8 cellular contexts compared by ENCODE assay signal in the genomic region with DNA sequence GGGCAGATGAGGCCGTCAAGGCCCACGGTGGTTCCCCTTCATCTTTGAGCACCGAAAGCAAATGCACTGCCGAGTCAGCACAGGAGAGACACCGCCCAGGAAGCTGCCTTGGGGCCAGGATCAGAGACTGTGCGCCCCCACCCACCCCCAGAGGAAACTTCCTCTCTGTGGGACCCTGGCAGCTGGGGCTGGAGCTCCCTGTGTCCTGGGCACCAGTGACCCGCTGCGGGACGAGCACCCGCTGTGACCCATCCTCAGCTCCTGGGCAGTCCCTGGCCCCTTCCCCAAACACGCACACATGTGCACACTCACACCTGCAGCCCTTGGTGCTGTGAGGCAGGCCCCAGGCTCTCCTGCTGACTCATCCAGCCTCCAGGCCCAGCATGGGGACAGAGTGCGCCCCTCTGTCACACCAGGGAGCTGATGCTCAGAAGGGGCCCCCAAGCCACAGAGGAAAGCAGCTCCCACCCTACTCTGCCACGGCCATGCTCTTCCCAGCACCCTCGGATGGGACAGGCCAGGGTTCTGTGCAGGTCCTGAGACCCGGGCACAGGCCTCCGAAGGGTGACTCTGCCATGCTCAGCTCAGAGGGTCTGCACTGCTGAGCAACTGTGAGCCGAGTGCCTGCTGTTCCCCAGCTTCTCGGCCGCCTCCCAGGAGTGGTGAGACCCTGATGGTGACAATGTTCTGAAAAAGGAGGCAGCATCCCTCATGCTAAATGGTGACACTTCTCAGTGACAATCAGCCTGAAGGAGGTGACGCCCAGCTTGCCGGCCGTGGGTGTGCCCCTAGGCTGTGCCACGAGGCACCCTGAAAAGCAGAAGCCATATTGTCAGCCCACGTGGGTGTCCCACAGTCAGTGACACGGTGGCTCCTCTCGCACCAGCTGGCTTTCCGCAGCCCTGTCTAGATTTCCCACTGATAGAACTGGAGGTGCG. TPM values are rescaled to one million over a fixed set of nuclear protein-coding genes. Genes with fewer than 3 reads are reported as not detected.
A peak's percentile ranks its signal among the peaks of the same experiment; 100 is the strongest.
DNase-seq lines count a peak whose midpoint lies in the region; ATAC-seq, FAIRE-seq and TF ChIP-seq lines count a peak whose summit lies in the region.

No MANE protein-coding gene starts in this region.

- TF ChIP-seq CTCF in K562 (IDR thresholded peaks at IDR 0.05 in 2 of 3, conservative IDR thresholded peaks at IDR 0.05 in 1 of 3; ENCODE audit: insufficient read depth in 2 of 3, low read depth in 1 of 3, low read length in 3 of 3) (0 out of 6 replicates have a peak, but pooled peaks of 2 of the 3 experiments have one; percentile 6 to 11), sigmoid colon (IDR thresholded peaks at IDR 0.05) (no peak), gastrocnemius medialis (IDR thresholded peaks at IDR 0.05 in 4 of 5, conservative IDR thresholded peaks at IDR 0.05 in 1 of 5) (no peak)

- ATAC-seq in GM19351 (IDR thresholded peaks at IDR 0.05; ENCODE audit: unreplicated experiment) (peak; percentile 36), K562 (peak; percentile 56), gastrocnemius medialis (no peak)

- peak overlapping the region; percentile 93 for H3K27ac ChIP-seq in K562 (ENCODE audit: extremely low read depth, low read depth, low read length)
- peak overlapping the region; percentile 89 to 100 (median 96) for H3K27ac ChIP-seq in sigmoid colon
- no peak overlapping the region for H3K27ac ChIP-seq in gastrocnemius medialis

- in situ Hi-C loops in K562 (cut with MboI) = no loop called here
- in situ Hi-C loops in gastrocnemius medialis (cut with MboI; ENCODE audit: low sequenced_read_pairs in 4 of 4) = no loop called here

- intact Hi-C loops in K562 (cut with micrococcal nuclease) (no loop called here), sigmoid colon (cut with DNase I) (no loop called here), gastrocnemius medialis (cut with DNase I; ENCODE audit: low total_unique reads) (no loop called here)

- CTCF ChIA-PET in K562 (lab: Yijun Ruan, JAX; ENCODE audit: low intra/inter-chr PET ratio) = interaction anchor here (2.5 kb wide), 1 partner anchor 44 kb away, joined by 11 read pairs; no protein-coding TSS in a partner anchor

- H3K27me3 ChIP-seq in K562 (ENCODE audit: control insufficient read depth in 2 of 2, insufficient read depth in 2 of 2, low read length in 2 of 2) = no peaks in the 10 kb centered on the region
- no peaks in the 10 kb centered on the region for H3K27me3 ChIP-seq in sigmoid colon
- H3K27me3 ChIP-seq in gastrocnemius medialis = peaks cover 5 to 14% (median 10%) of the 10 kb centered on the region in 3 donors

- peak overlapping the region; percentile 88 for H3K4me3 Mint-ChIP-seq in T-helper 1 cell treated with Interleukin-12 subunit alpha and Interleukin-12 subunit beta and Interleukin-4 antibody, amounts not matched to agents 30 μg/mL and 1 μg/mL, for 36 hours

- no peaks in the 10 kb centered on the region for H3K9me3 Mint-ChIP-seq in T-helper 1 cell treated with Interleukin-12 subunit alpha and Interleukin-12 subunit beta and Interleukin-4 antibody, amounts not matched to agents 30 μg/mL and 1 μg/mL, for 36 hours

- peaks cover 93% of the 10 kb centered on the region for H3K79me2 ChIP-seq in K562 (ENCODE audit: control insufficient read depth, insufficient read depth, low read length)

- peaks cover 43 to 93% of the 10 kb centered on the region in 2 experiments for H3K4me1 ChIP-seq in K562 (replicated peaks in 1 of 2; ENCODE audit: control insufficient read depth in 2 of 2, insufficient read depth in 2 of 2, low read length in 2 of 2)
- peaks cover 0 to 83% (median 78%) of the 10 kb centered on the region in 4 donors for H3K4me1 ChIP-seq in sigmoid colon
- peaks cover 9 to 18% of the 10 kb centered on the region in 2 donors for H3K4me1 ChIP-seq in gastrocnemius medialis

- DNase-seq in K562 (ENCODE audit: extremely low read depth in 1 of 4, low spot score in 3 of 4) = peak in 3 of 4 experiments; percentile 50 to 86 (median 73)
- no peak for DNase-seq in sigmoid colon
- no peak for DNase-seq in gastrocnemius medialis
- no peak for DNase-seq in AG08396 (ENCODE audit: low spot score)
- DNase-seq in cortex of kidney (lab: John Stamatoyannopoulos, UW) = no peak
- no peak for DNase-seq in amniotic stem cell (lab: John Stamatoyannopoulos, UW)

- H3K27ac Mint-ChIP-seq in T-helper 1 cell treated with Interleukin-12 subunit alpha and Interleukin-12 subunit beta and Interleukin-4 antibody, amounts not matched to agents 30 μg/mL and 1 μg/mL, for 36 hours = peak overlapping the region; percentile 87

- H3K4me3 ChIP-seq in K562 (peak overlapping the region; percentile 70), sigmoid colon (peak overlapping the region in 1 of 4 donors; percentile 78), gastrocnemius medialis (no peak overlapping the region)

- TF ChIP-seq EP300 in K562 (IDR thresholded peaks at IDR 0.05; ENCODE audit: low read length) (no peak), sigmoid colon (IDR thresholded peaks at IDR 0.05) (no peak)

- H3K4me1 Mint-ChIP-seq in T-helper 1 cell treated with Interleukin-12 subunit alpha and Interleukin-12 subunit beta and Interleukin-4 antibody, amounts not matched to agents 30 μg/mL and 1 μg/mL, for 36 hours (ENCODE audit: low read depth) = peaks cover 38% of the 10 kb centered on the region

- POLR2A ChIA-PET in K562 (lab: Yijun Ruan, JAX) = interaction anchor here (0.5 to 7.0 kb wide), 19 partner anchors 9 to 1209 kb away, joined by 3 to 124 read pairs (median 4); a partner anchor contains a TSS

- H2AFZ ChIP-seq in K562 (ENCODE audit: low read depth, low read length) = peak overlapping the region; percentile 3; the same call in 1 of the 2 replicates

- BruUV-seq in K562 (replicated peaks; lab: Mats Ljungman, UMichigan) = no TSS peak

- H3K9me1 ChIP-seq in K562 (ENCODE audit: control insufficient read depth, insufficient read depth, low read length) = peaks cover 5% of the 10 kb centered on the region

- peaks cover 29% of the 10 kb centered on the region; the same call in 1 of the 2 replicates for H4K20me1 ChIP-seq in K562 (replicated peaks; ENCODE audit: control insufficient read depth, insufficient read depth, low read length)

- H3K27me3 Mint-ChIP-seq in T-helper 1 cell treated with Interleukin-12 subunit alpha and Interleukin-12 subunit beta and Interleukin-4 antibody, amounts not matched to agents 30 μg/mL and 1 μg/mL, for 36 hours (ENCODE audit: low read depth) = no peaks in the 10 kb centered on the region

- TF ChIP-seq RAD21 in K562 (CRISPR knock-in tag; conservative IDR thresholded peaks at IDR 0.05 in 1 of 2, IDR thresholded peaks at IDR 0.05 in 1 of 2) = peak in 1 of 2 experiments; percentile 20; a peak in 1 of 4 replicates

- WGBS in K562 (ENCODE audit: insufficient coverage, low coverage, missing lambda C conversion rate) = 4% methylated on average over 28 of the region's 28 CpGs
- WGBS in sigmoid colon, 2 donors = 49 to 76% methylated on average over 28 of the region's 28 CpGs

- peak; percentile 83 for FAIRE-seq in K562 (lab: Jason Lieb, UNC)

- H3K36me3 ChIP-seq in K562 (ENCODE audit: control insufficient read depth, insufficient read depth, low read length) (peaks cover 52% of the 10 kb centered on the region), sigmoid colon (no peaks in the 10 kb centered on the region), gastrocnemius medialis (no peaks in the 10 kb centered on the region)

- peak overlapping the region; percentile 78 for H3K4me2 ChIP-seq in K562 (ENCODE audit: insufficient read depth, low read length)

- no peaks in the 10 kb centered on the region for H3K9me3 ChIP-seq in K562 (replicated peaks; ENCODE audit: control insufficient read depth, insufficient read depth, low read depth, low read length)
- no peaks in the 10 kb centered on the region for H3K9me3 ChIP-seq in sigmoid colon
- no peaks in the 10 kb centered on the region for H3K9me3 ChIP-seq in gastrocnemius medialis

- peak; percentile 60 for TF ChIP-seq POLR2A in K562 (conservative IDR thresholded peaks at IDR 0.05)
- TF ChIP-seq POLR2A in sigmoid colon (IDR thresholded peaks at IDR 0.05) = no peak
- no peak for TF ChIP-seq POLR2A in gastrocnemius medialis (IDR thresholded peaks at IDR 0.05)

- H3K9ac ChIP-seq in K562 (ENCODE audit: insufficient read depth in 1 of 2, low read depth in 2 of 2, low read length in 2 of 2) = peak overlapping the region; percentile 90 to 99

- peaks cover 2% of the 10 kb centered on the region for H3K36me3 Mint-ChIP-seq in T-helper 1 cell treated with Interleukin-12 subunit alpha and Interleukin-12 subunit beta and Interleukin-4 antibody, amounts not matched to agents 30 μg/mL and 1 μg/mL, for 36 hours (ENCODE audit: low read depth)

RNA-seq across cellular contexts. Expression of a gene that starts 3.6 kb away (rescaled TPM):
- total RNA-seq in K562 (2011; cell fraction: chromatin; rRNA removed; ENCODE audit: low replicate concordance) = 759 and 2,233 TPM in 2 replicates
- total RNA-seq in K562 (2011; cell fraction: nucleolus; rRNA removed) = 1,565 and 1,591 TPM in 2 replicates
- 1,027 and 1,219 TPM in 2 replicates for total RNA-seq in K562 (2011; cell fraction: nucleoplasm; rRNA removed)
- 213 and 305 TPM in 2 replicates for total RNA-seq in K562 (2014; rRNA removed)
- total RNA-seq in K562 (2014; rRNA removed; fragmentation: Illumina TruSeq; extraction: Trizol) = 44.5 and 45.2 TPM in 2 replicates
- 97.9 and 113 TPM in 2 replicates for total RNA-seq in K562 (2015; rRNA removed; fragmentation: Illumina TruSeq; extraction: Trizol)
- total RNA-seq in K562 (2021) = 354 and 432 TPM in 2 replicates
- polyA plus RNA-seq in K562 (2011; rRNA removed) = 131 and 170 TPM in 2 replicates
- 143 and 281 TPM in 2 replicates for polyA plus RNA-seq in K562 (2011; cell fraction: cytosol; rRNA removed)
- polyA plus RNA-seq in K562 (2011; cell fraction: nucleus; rRNA removed) = 1,334 and 2,777 TPM in 2 replicates
- polyA plus RNA-seq in K562 (2012) = 266 and 440 TPM in 2 replicates
- 146 and 201 TPM in 2 replicates for polyA plus RNA-seq in K562 (2014; fragmentation: Illumina TruSeq; extraction: Trizol)
- polyA plus RNA-seq in K562 (2014; fragmentation: Nextera tagmentation; extraction: Ambion mirVana) = 1 to 10 TPM; 3.6 to 9.6 TPM
- polyA plus RNA-seq in K562 (2014; rRNA removed) = 319 and 383 TPM in 2 replicates
- polyA minus RNA-seq in K562 (2011; rRNA and poly(A)+ RNA removed) = 56.6 and 97.2 TPM in 2 replicates
- polyA minus RNA-seq in K562 (2011; cell fraction: cytosol; rRNA and poly(A)+ RNA removed) = 155 and 200 TPM in 2 replicates
- polyA minus RNA-seq in K562 (2011; cell fraction: nucleus; rRNA and poly(A)+ RNA removed) = 321 and 450 TPM in 2 replicates
- total RNA-seq in sigmoid colon = 100 to 1,000 TPM in 3 of 4 donors, 10 to 100 TPM in 1; 97.4 to 242 (median 158) TPM
- 100 to 1,000 TPM in 1 of 3 donors, 10 to 100 TPM in 2; 18.0 to 169 (median 29.4) TPM for polyA plus RNA-seq in sigmoid colon
- total RNA-seq in gastrocnemius medialis = 10 to 100 TPM in 3 of 4 donors, 1 to 10 TPM in 1; 9.0 to 37.0 (median 16.5) TPM

RNA-seq across cellular contexts. Expression of a gene that starts 22.2 kb away (rescaled TPM):
- 14.1 and 55.6 TPM in 2 replicates for total RNA-seq in K562 (2011; cell fraction: chromatin; rRNA removed; ENCODE audit: low replicate concordance)
- 67.5 and 87.8 TPM in 2 replicates for total RNA-seq in K562 (2011; cell fraction: nucleolus; rRNA removed)
- 29.4 and 38.8 TPM in 2 replicates for total RNA-seq in K562 (2011; cell fraction: nucleoplasm; rRNA removed)
- total RNA-seq in K562 (2014; rRNA removed) (114 and 119 TPM in 2 replicates), K562 (2014; rRNA removed; fragmentation: Illumina TruSeq; extraction: Trizol) (3.4 and 4.4 TPM in 2 replicates), K562 (2015; rRNA removed; fragmentation: Illumina TruSeq; extraction: Trizol) (14.4 and 17.9 TPM in 2 replicates), K562 (2021) (173 and 178 TPM in 2 replicates), sigmoid colon (1 to 10 TPM in 1 of 4 donors, under 1 TPM in 2, not detected in 1; 0.71 to 3.0 (median 0.81) TPM), gastrocnemius medialis (1 to 10 TPM in 1 of 4 donors, under 1 TPM in 2, not detected in 1; 0.31 to 2.5 (median 0.42) TPM)
- polyA plus RNA-seq in K562 (2011; rRNA removed) (14.2 and 29.4 TPM in 2 replicates), K562 (2014; fragmentation: Illumina TruSeq; extraction: Trizol) (9.3 and 47.1 TPM in 2 replicates), K562 (2014; fragmentation: Nextera tagmentation; extraction: Ambion mirVana) (1 to 10 TPM in 1 of 2 experiments, under 1 TPM in 1; 0.92 to 1.6 TPM), K562 (2014; rRNA removed) (53.6 and 65.8 TPM in 2 replicates), sigmoid colon (10 to 100 TPM in 1 of 3 donors, 1 to 10 TPM in 2; 3.6 to 17.4 (median 6.9) TPM)
- polyA plus RNA-seq in K562 (2011; cell fraction: cytosol; rRNA removed) = 48.5 and 101 TPM in 2 replicates
- polyA plus RNA-seq in K562 (2011; cell fraction: nucleus; rRNA removed) = 38.4 and 58.3 TPM in 2 replicates
- 68.4 and 200 TPM in 2 replicates for polyA plus RNA-seq in K562 (2012)
- polyA minus RNA-seq in K562 (2011; rRNA and poly(A)+ RNA removed) = 9.8 and 10.4 TPM in 2 replicates
- polyA minus RNA-seq in K562 (2011; cell fraction: cytosol; rRNA and poly(A)+ RNA removed) = 102 and 178 TPM in 2 replicates
- polyA minus RNA-seq in K562 (2011; cell fraction: nucleus; rRNA and poly(A)+ RNA removed) = 25.2 and 25.9 TPM in 2 replicates

RNA-seq across cellular contexts. Expression of a gene that starts 30.3 kb away (rescaled TPM):
- 35.4 and 135 TPM in 2 replicates for total RNA-seq in K562 (2011; cell fraction: chromatin; rRNA removed; ENCODE audit: low replicate concordance)
- 138 and 183 TPM in 2 replicates for total RNA-seq in K562 (2011; cell fraction: nucleolus; rRNA removed)
- total RNA-seq in K562 (2011; cell fraction: nucleoplasm; rRNA removed) = 82.7 and 89.3 TPM in 2 replicates
- total RNA-seq in K562 (2014; rRNA removed) = 409 and 555 TPM in 2 replicates
- 86.2 and 129 TPM in 2 replicates for total RNA-seq in K562 (2014; rRNA removed; fragmentation: Illumina TruSeq; extraction: Trizol)
- 213 and 224 TPM in 2 replicates for total RNA-seq in K562 (2015; rRNA removed; fragmentation: Illumina TruSeq; extraction: Trizol)
- 340 and 359 TPM in 2 replicates for total RNA-seq in K562 (2021)
- 146 and 234 TPM in 2 replicates for polyA plus RNA-seq in K562 (2011; rRNA removed)
- 130 and 287 TPM in 2 replicates for polyA plus RNA-seq in K562 (2011; cell fraction: cytosol; rRNA removed)
- 161 and 192 TPM in 2 replicates for polyA plus RNA-seq in K562 (2011; cell fraction: nucleus; rRNA removed)
- polyA plus RNA-seq in K562 (2012) = 290 and 337 TPM in 2 replicates
- 94.4 and 200 TPM in 2 replicates for polyA plus RNA-seq in K562 (2014; fragmentation: Illumina TruSeq; extraction: Trizol)
- polyA plus RNA-seq in K562 (2014; fragmentation: Nextera tagmentation; extraction: Ambion mirVana) = 100 to 1,000 TPM in 1 of 2 experiments, 10 to 100 TPM in 1; 41.7 to 116 TPM
- polyA plus RNA-seq in K562 (2014; rRNA removed) = 354 and 422 TPM in 2 replicates
- 17.6 and 29.0 TPM in 2 replicates for polyA minus RNA-seq in K562 (2011; rRNA and poly(A)+ RNA removed)
- polyA minus RNA-seq in K562 (2011; cell fraction: cytosol; rRNA and poly(A)+ RNA removed) = 127 and 142 TPM in 2 replicates
- polyA minus RNA-seq in K562 (2011; cell fraction: nucleus; rRNA and poly(A)+ RNA removed) = 49.9 and 62.3 TPM in 2 replicates
- 10 to 100 TPM; 56.6 to 78.3 (median 62.5) TPM for total RNA-seq in sigmoid colon
- 100 to 1,000 TPM; 245 to 329 (median 294) TPM for polyA plus RNA-seq in sigmoid colon
- 10 to 100 TPM; 56.2 to 78.7 (median 62.4) TPM for total RNA-seq in gastrocnemius medialis

Comparison
In these comparisons a context has a peak if more than half of its experiments do, and no peak if none do; other contexts are left out.
1. ATAC-seq: peak in GM19351 (single experiment) and K562 (single experiment); none in gastrocnemius medialis (0 of 2).
2. DNase-seq: peak in K562 (3 of 4); none in sigmoid colon (single experiment), gastrocnemius medialis (0 of 2), AG08396 (single experiment), cortex of kidney (single experiment) and amniotic stem cell (single experiment).
3. H3K27ac ChIP-seq: peak in K562 (single experiment) and sigmoid colon (4 of 4); none in gastrocnemius medialis (0 of 4).
4. CTCF ChIP-seq: peak in K562 (2 of 3); none in sigmoid colon (0 of 4) and gastrocnemius medialis (0 of 5).